In the genomic region with DNA sequence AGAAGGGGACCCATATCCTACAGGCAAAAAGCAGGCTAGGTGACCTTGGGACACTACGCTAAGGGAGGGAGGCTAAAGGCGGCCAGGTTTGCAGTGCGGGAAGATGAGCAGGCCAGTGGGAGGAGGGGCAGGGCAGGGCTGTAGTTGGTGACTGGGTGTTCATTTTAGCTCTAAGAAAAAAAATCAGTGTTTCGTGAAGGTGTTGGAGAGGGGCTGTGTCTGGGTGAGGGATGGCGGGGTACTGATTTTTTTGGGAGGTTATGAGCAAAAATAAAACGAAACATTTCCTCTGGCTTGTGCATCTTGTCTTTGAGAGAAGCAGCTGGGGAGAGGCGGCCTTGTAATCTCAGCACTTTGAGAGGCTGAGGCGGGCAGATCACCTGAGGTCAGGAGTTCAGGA, we compare ENCODE assay signal across 1 cellular context.
A peak's percentile ranks its signal among the peaks of the same experiment; 100 is the strongest.
TF ChIP-seq lines count a peak whose summit lies in the region.

No MANE protein-coding gene starts in this region.

TF ChIP-seq in K562, 482 proteins besides CTCF, POLR2A, EP300 and RAD21 (continued from another document and continues in another):
- TF ChIP-seq NFXL1 (CRISPR knock-in tag; IDR thresholded peaks at IDR 0.05): peak; percentile 93
- no peak for TF ChIP-seq ATF7 (IDR thresholded peaks at IDR 0.05)
- TF ChIP-seq NCOA6 (IDR thresholded peaks at IDR 0.05): no peak
- no peak for TF ChIP-seq ZNF134 (CRISPR knock-in tag; conservative IDR thresholded peaks at IDR 0.05)
- peak; percentile 39; the same call in 1 of the 2 replicates for TF ChIP-seq ZNF212 (CRISPR knock-in tag; IDR thresholded peaks at IDR 0.05)
- TF ChIP-seq PCBP1 (IDR thresholded peaks at IDR 0.05; ENCODE audit: low read depth, low read length, poor library complexity, severe bottlenecking): no peak
- no peak for TF ChIP-seq NCOA4 (IDR thresholded peaks at IDR 0.05; ENCODE audit: partially characterized antibody)
- TF ChIP-seq, protein P1, sequence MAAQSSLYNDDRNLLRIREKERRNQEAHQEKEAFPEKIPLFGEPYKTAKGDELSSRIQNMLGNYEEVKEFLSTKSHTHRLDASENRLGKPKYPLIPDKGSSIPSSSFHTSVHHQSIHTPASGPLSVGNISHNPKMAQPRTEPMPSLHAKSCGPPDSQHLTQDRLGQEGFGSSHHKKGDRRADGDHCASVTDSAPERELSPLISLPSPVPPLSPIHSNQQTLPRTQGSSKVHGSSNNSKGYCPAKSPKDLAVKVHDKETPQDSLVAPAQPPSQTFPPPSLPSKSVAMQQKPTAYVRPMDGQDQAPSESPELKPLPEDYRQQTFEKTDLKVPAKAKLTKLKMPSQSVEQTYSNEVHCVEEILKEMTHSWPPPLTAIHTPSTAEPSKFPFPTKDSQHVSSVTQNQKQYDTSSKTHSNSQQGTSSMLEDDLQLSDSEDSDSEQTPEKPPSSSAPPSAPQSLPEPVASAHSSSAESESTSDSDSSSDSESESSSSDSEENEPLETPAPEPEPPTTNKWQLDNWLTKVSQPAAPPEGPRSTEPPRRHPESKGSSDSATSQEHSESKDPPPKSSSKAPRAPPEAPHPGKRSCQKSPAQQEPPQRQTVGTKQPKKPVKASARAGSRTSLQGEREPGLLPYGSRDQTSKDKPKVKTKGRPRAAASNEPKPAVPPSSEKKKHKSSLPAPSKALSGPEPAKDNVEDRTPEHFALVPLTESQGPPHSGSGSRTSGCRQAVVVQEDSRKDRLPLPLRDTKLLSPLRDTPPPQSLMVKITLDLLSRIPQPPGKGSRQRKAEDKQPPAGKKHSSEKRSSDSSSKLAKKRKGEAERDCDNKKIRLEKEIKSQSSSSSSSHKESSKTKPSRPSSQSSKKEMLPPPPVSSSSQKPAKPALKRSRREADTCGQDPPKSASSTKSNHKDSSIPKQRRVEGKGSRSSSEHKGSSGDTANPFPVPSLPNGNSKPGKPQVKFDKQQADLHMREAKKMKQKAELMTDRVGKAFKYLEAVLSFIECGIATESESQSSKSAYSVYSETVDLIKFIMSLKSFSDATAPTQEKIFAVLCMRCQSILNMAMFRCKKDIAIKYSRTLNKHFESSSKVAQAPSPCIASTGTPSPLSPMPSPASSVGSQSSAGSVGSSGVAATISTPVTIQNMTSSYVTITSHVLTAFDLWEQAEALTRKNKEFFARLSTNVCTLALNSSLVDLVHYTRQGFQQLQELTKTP (IDR thresholded peaks at IDR 0.05; ENCODE audit: low read depth in 1 of 2, partially characterized antibody in 2 of 2): no peak
- TF ChIP-seq NONO (IDR thresholded peaks at IDR 0.05; ENCODE audit: low read depth in 2 of 2, low read length in 1 of 2): no peak
- TF ChIP-seq ZNF217 (CRISPR knock-in tag; IDR thresholded peaks at IDR 0.05): no peak
- no peak for TF ChIP-seq ZNF232 (CRISPR knock-in tag; IDR thresholded peaks at IDR 0.05)
- TF ChIP-seq CXXC5 (CRISPR knock-in tag; IDR thresholded peaks at IDR 0.05): no peak
- no peak for TF ChIP-seq ZNF165 (CRISPR knock-in tag; IDR thresholded peaks at IDR 0.05; ENCODE audit: borderline replicate concordance)
- no peak for TF ChIP-seq FUS (optimal IDR thresholded peaks at IDR 0.05; ENCODE audit: low read depth, low read length)
- TF ChIP-seq MAZ (CRISPR knock-in tag; conservative IDR thresholded peaks at IDR 0.05 in 1 of 2, IDR thresholded peaks at IDR 0.05 in 1 of 2): peak in 1 of 2 experiments; percentile 72; a peak in 2 of 4 replicates
- TF ChIP-seq, protein P2, sequence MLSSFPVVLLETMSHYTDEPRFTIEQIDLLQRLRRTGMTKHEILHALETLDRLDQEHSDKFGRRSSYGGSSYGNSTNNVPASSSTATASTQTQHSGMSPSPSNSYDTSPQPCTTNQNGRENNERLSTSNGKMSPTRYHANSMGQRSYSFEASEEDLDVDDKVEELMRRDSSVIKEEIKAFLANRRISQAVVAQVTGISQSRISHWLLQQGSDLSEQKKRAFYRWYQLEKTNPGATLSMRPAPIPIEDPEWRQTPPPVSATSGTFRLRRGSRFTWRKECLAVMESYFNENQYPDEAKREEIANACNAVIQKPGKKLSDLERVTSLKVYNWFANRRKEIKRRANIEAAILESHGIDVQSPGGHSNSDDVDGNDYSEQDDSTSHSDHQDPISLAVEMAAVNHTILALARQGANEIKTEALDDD (IDR thresholded peaks at IDR 0.05): no peak
- TF ChIP-seq, protein P3, sequence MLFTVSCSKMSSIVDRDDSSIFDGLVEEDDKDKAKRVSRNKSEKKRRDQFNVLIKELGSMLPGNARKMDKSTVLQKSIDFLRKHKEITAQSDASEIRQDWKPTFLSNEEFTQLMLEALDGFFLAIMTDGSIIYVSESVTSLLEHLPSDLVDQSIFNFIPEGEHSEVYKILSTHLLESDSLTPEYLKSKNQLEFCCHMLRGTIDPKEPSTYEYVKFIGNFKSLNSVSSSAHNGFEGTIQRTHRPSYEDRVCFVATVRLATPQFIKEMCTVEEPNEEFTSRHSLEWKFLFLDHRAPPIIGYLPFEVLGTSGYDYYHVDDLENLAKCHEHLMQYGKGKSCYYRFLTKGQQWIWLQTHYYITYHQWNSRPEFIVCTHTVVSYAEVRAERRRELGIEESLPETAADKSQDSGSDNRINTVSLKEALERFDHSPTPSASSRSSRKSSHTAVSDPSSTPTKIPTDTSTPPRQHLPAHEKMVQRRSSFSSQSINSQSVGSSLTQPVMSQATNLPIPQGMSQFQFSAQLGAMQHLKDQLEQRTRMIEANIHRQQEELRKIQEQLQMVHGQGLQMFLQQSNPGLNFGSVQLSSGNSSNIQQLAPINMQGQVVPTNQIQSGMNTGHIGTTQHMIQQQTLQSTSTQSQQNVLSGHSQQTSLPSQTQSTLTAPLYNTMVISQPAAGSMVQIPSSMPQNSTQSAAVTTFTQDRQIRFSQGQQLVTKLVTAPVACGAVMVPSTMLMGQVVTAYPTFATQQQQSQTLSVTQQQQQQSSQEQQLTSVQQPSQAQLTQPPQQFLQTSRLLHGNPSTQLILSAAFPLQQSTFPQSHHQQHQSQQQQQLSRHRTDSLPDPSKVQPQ (CRISPR knock-in tag; IDR thresholded peaks at IDR 0.05; ENCODE audit: borderline replicate concordance): no peak
- TF ChIP-seq, protein P4, sequence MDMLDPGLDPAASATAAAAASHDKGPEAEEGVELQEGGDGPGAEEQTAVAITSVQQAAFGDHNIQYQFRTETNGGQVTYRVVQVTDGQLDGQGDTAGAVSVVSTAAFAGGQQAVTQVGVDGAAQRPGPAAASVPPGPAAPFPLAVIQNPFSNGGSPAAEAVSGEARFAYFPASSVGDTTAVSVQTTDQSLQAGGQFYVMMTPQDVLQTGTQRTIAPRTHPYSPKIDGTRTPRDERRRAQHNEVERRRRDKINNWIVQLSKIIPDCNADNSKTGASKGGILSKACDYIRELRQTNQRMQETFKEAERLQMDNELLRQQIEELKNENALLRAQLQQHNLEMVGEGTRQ (CRISPR knock-in tag; IDR thresholded peaks at IDR 0.05): no peak
- TF ChIP-seq, protein P5, sequence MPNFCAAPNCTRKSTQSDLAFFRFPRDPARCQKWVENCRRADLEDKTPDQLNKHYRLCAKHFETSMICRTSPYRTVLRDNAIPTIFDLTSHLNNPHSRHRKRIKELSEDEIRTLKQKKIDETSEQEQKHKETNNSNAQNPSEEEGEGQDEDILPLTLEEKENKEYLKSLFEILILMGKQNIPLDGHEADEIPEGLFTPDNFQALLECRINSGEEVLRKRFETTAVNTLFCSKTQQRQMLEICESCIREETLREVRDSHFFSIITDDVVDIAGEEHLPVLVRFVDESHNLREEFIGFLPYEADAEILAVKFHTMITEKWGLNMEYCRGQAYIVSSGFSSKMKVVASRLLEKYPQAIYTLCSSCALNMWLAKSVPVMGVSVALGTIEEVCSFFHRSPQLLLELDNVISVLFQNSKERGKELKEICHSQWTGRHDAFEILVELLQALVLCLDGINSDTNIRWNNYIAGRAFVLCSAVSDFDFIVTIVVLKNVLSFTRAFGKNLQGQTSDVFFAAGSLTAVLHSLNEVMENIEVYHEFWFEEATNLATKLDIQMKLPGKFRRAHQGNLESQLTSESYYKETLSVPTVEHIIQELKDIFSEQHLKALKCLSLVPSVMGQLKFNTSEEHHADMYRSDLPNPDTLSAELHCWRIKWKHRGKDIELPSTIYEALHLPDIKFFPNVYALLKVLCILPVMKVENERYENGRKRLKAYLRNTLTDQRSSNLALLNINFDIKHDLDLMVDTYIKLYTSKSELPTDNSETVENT (CRISPR knock-in tag; IDR thresholded peaks at IDR 0.05): no peak
- no peak for TF ChIP-seq KAT7 (CRISPR knock-in tag; IDR thresholded peaks at IDR 0.05; ENCODE audit: borderline replicate concordance)
- TF ChIP-seq MAFF (IDR thresholded peaks at IDR 0.05; ENCODE audit: low read length): no peak
- TF ChIP-seq, protein P6, sequence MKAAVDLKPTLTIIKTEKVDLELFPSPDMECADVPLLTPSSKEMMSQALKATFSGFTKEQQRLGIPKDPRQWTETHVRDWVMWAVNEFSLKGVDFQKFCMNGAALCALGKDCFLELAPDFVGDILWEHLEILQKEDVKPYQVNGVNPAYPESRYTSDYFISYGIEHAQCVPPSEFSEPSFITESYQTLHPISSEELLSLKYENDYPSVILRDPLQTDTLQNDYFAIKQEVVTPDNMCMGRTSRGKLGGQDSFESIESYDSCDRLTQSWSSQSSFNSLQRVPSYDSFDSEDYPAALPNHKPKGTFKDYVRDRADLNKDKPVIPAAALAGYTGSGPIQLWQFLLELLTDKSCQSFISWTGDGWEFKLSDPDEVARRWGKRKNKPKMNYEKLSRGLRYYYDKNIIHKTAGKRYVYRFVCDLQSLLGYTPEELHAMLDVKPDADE (conservative IDR thresholded peaks at IDR 0.05; ENCODE audit: control insufficient read depth, low read depth, low read length): no peak
- 0 out of 2 replicates have a peak, but pooled peaks have one; percentile 31 for TF ChIP-seq ZNF436 (CRISPR knock-in tag; IDR thresholded peaks at IDR 0.05)
- TF ChIP-seq NBN (IDR thresholded peaks at IDR 0.05; ENCODE audit: low read depth): no peak
- TF ChIP-seq ZEB2 (IDR thresholded peaks at IDR 0.05): peak; percentile 19; the same call in 1 of the 2 replicates
- TF ChIP-seq POLR2AphosphoS5 (IDR thresholded peaks at IDR 0.05; ENCODE audit: control insufficient read depth, insufficient read depth, low read depth, low read length): no peak
- TF ChIP-seq KLF16 (IDR thresholded peaks at IDR 0.05): no peak
- no peak for TF ChIP-seq U2AF1 (optimal IDR thresholded peaks at IDR 0.05; ENCODE audit: low read depth, low read length)
- TF ChIP-seq BRF1 (IDR thresholded peaks at IDR 0.05; ENCODE audit: borderline replicate concordance, extremely low read depth, insufficient read length): no peak
- no peak for TF ChIP-seq SMAD2 (IDR thresholded peaks at IDR 0.05; ENCODE audit: low read depth, low read length)
- TF ChIP-seq, protein P7, sequence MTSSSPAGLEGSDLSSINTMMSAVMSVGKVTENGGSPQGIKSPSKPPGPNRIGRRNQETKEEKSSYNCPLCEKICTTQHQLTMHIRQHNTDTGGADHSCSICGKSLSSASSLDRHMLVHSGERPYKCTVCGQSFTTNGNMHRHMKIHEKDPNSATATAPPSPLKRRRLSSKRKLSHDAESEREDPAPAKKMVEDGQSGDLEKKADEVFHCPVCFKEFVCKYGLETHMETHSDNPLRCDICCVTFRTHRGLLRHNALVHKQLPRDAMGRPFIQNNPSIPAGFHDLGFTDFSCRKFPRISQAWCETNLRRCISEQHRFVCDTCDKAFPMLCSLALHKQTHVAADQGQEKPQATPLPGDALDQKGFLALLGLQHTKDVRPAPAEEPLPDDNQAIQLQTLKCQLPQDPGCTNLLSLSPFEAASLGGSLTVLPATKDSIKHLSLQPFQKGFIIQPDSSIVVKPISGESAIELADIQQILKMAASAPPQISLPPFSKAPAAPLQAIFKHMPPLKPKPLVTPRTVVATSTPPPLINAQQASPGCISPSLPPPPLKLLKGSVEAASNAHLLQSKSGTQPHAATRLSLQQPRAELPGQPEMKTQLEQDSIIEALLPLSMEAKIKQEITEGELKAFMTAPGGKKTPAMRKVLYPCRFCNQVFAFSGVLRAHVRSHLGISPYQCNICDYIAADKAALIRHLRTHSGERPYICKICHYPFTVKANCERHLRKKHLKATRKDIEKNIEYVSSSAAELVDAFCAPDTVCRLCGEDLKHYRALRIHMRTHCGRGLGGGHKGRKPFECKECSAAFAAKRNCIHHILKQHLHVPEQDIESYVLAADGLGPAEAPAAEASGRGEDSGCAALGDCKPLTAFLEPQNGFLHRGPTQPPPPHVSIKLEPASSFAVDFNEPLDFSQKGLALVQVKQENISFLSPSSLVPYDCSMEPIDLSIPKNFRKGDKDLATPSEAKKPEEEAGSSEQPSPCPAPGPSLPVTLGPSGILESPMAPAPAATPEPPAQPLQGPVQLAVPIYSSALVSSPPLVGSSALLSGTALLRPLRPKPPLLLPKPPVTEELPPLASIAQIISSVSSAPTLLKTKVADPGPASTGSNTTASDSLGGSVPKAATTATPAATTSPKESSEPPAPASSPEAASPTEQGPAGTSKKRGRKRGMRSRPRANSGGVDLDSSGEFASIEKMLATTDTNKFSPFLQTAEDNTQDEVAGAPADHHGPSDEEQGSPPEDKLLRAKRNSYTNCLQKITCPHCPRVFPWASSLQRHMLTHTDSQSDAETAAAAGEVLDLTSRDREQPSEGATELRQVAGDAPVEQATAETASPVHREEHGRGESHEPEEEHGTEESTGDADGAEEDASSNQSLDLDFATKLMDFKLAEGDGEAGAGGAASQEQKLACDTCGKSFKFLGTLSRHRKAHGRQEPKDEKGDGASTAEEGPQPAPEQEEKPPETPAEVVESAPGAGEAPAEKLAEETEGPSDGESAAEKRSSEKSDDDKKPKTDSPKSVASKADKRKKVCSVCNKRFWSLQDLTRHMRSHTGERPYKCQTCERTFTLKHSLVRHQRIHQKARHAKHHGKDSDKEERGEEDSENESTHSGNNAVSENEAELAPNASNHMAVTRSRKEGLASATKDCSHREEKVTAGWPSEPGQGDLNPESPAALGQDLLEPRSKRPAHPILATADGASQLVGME (CRISPR knock-in tag; IDR thresholded peaks at IDR 0.05): no peak
- TF ChIP-seq HNRNPL (IDR thresholded peaks at IDR 0.05; ENCODE audit: low read depth, low read length): no peak
- TF ChIP-seq GTF2E2 (tag; IDR thresholded peaks at IDR 0.05): no peak
- TF ChIP-seq RNF2 (IDR thresholded peaks at IDR 0.05): no peak
- no peak for TF ChIP-seq L3MBTL2 (IDR thresholded peaks at IDR 0.05)
- TF ChIP-seq THRAP3 (IDR thresholded peaks at IDR 0.05; ENCODE audit: borderline replicate concordance): no peak
- no peak for TF ChIP-seq POU5F1 (IDR thresholded peaks at IDR 0.05; ENCODE audit: borderline replicate concordance, low read depth, low read length, partially characterized antibody)
- TF ChIP-seq, protein P8, sequence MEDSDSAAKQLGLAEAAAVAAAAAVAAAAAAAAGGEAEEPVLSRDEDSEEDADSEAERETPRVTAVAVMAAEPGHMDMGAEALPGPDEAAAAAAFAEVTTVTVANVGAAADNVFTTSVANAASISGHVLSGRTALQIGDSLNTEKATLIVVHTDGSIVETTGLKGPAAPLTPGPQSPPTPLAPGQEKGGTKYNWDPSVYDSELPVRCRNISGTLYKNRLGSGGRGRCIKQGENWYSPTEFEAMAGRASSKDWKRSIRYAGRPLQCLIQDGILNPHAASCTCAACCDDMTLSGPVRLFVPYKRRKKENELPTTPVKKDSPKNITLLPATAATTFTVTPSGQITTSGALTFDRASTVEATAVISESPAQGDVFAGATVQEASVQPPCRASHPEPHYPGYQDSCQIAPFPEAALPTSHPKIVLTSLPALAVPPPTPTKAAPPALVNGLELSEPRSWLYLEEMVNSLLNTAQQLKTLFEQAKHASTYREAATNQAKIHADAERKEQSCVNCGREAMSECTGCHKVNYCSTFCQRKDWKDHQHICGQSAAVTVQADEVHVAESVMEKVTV (CRISPR knock-in tag; IDR thresholded peaks at IDR 0.05): peak; percentile 28; the same call in 1 of the 2 replicates
- no peak for TF ChIP-seq ZNF699 (CRISPR knock-in tag; IDR thresholded peaks at IDR 0.05; ENCODE audit: insufficient replicate concordance)
- no peak for TF ChIP-seq TGIF2 (CRISPR knock-in tag; IDR thresholded peaks at IDR 0.05)
